Comparison of ENCODE assay signal across 1 cellular context in the genomic region with DNA sequence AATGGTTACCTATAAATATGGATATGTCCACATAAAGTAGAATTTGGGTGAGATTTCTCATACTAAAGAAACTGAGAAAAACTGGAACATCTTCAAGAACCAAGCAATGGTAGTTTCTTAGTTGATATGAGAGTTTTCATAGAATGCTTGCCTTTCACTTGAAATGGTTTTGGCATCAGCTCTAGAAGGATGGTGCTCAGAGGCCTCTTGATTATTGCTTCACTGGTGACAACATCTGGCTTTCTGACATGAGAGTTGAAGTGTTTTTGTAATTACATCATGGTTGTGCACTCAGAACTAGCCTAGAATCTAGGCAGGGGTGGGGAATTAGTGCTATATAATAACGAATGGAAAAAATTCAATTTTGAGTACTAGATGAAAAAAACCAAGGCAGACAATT.
TF ChIP-seq lines count a peak whose summit lies in the region.

No MANE protein-coding gene starts in this region.

TF ChIP-seq in IMR-90, 13 proteins besides CTCF, POLR2A, EP300 and RAD21:
- TF ChIP-seq RCOR1 (IDR thresholded peaks at IDR 0.05; ENCODE audit: insufficient replicate concordance, low read length) (no peak), CEBPB (IDR thresholded peaks at IDR 0.05; ENCODE audit: low read depth, low read length) (peak; percentile 88)
TF ChIP-seq in IMR-90: peak in this region for 1.
